ENCODE assay signal across 17 cellular contexts in the genomic region with DNA sequence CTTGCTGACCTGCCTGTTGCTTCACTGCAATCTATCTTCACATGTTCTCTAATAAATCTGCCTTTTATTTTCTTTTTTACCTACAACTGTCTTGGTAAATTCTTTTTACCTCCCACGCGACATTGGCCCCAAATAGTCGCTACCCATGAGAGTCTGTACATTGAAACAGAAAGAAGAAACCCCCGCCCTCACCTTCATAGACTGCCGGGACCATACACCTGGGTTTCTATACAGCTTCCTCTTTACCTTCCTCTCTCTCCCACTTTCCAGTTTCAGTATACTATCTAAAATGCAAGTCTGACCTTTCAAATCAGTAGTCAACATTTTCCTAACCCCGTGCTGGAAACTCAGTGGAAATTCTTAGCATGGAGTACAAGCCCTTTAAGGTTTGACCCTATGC. TPM values are rescaled to one million over a fixed set of nuclear protein-coding genes. Genes with fewer than 3 reads are reported as not detected.
DNase-seq lines count a peak whose midpoint lies in the region; ATAC-seq lines count a peak whose summit lies in the region.
"Had no signal": no experiment of that assay in that cellular context is flagged by ENCODE, and none has a peak within 500 bp of the region (broad histone marks: within the 10 kb centered on the region; RNA-seq: fewer than 3 reads in every experiment).

No MANE protein-coding gene starts in this region.

- DNase-seq in activated naive CD8-positive, alpha-beta T cell treated with anti-CD3 and anti-CD28 coated beads, Interleukin-2, amount 50 U/mL, for 24 hours: no peak
- no peak for DNase-seq in activated naive CD8-positive, alpha-beta T cell treated with anti-CD3 and anti-CD28 coated beads for 36 hours
- DNase-seq in C1 segment of cervical spinal cord (lab: John Stamatoyannopoulos, UW) (no peak), SJCRH30 (no peak), D341Med (ENCODE audit: low spot score) (no peak)
- DNase-seq in activated CD4-positive, alpha-beta T cell treated with anti-CD3 and anti-CD28 coated beads for 48 hours: no peak
- DNase-seq: activated CD8-positive, alpha-beta memory T cell treated with anti-CD3 and anti-CD28 coated beads, Interleukin-2, amount 50 U/mL, for 48 hours; cerebellar nuclear complex; hypothalamus; lower lobe of right lung; NCI-H2081 treated with DMSO at 0.1 percent for 48 hours had no signal

- no peaks in the 10 kb centered on the region for H3K9me3 ChIP-seq in SJCRH30 (replicated peaks)
- H3K9me3 ChIP-seq: lower lobe of right lung had no signal

- peaks cover 29% of the 10 kb centered on the region for H3K27me3 Mint-ChIP-seq in activated naive CD8-positive, alpha-beta T cell treated with anti-CD3 and anti-CD28 coated beads, Interleukin-2, amount 50 U/mL, for 24 hours
- peaks cover 36% of the 10 kb centered on the region for H3K27me3 Mint-ChIP-seq in activated naive CD8-positive, alpha-beta T cell treated with anti-CD3 and anti-CD28 coated beads for 36 hours

- H3K27ac Mint-ChIP-seq in activated naive CD8-positive, alpha-beta T cell treated with anti-CD3 and anti-CD28 coated beads, Interleukin-2, amount 50 U/mL, for 24 hours: no peak overlapping the region
- H3K27ac Mint-ChIP-seq in activated naive CD8-positive, alpha-beta T cell treated with anti-CD3 and anti-CD28 coated beads for 36 hours: no peak overlapping the region

- peak; percentile 26 for ATAC-seq in activated naive CD8-positive, alpha-beta T cell treated with anti-CD3 and anti-CD28 coated beads, Interleukin-2, amount 50 U/mL, for 24 hours
- ATAC-seq in HG02571 (IDR thresholded peaks at IDR 0.05; ENCODE audit: unreplicated experiment): peak; percentile 56
- ATAC-seq in HG03342 (IDR thresholded peaks at IDR 0.05; ENCODE audit: unreplicated experiment): peak; percentile 57
- ATAC-seq: lower lobe of right lung had no signal

- H3K4me1 Mint-ChIP-seq in activated naive CD8-positive, alpha-beta T cell treated with anti-CD3 and anti-CD28 coated beads, Interleukin-2, amount 50 U/mL, for 24 hours: peaks cover 17% of the 10 kb centered on the region
- H3K4me1 Mint-ChIP-seq in activated naive CD8-positive, alpha-beta T cell treated with anti-CD3 and anti-CD28 coated beads for 36 hours: peaks cover 13% of the 10 kb centered on the region

- no peaks in the 10 kb centered on the region for H3K36me3 Mint-ChIP-seq in activated naive CD8-positive, alpha-beta T cell treated with anti-CD3 and anti-CD28 coated beads, Interleukin-2, amount 50 U/mL, for 24 hours (ENCODE audit: low read depth)
- H3K36me3 Mint-ChIP-seq in activated naive CD8-positive, alpha-beta T cell treated with anti-CD3 and anti-CD28 coated beads for 36 hours: peaks cover 8% of the 10 kb centered on the region

- no peaks in the 10 kb centered on the region for H3K36me3 ChIP-seq in SJCRH30
- H3K36me3 ChIP-seq: lower lobe of right lung had no signal

- peaks cover 8% of the 10 kb centered on the region for H3K4me1 ChIP-seq in SJCRH30

- H3K4me3 ChIP-seq in SJCRH30: no peak overlapping the region
- H3K4me3 ChIP-seq: lower lobe of right lung, skin epidermis had no signal

- no peaks in the 10 kb centered on the region for H3K9me3 Mint-ChIP-seq in activated naive CD8-positive, alpha-beta T cell treated with anti-CD3 and anti-CD28 coated beads, Interleukin-2, amount 50 U/mL, for 24 hours
- H3K9me3 Mint-ChIP-seq in activated naive CD8-positive, alpha-beta T cell treated with anti-CD3 and anti-CD28 coated beads for 36 hours: peaks cover 2% of the 10 kb centered on the region

- H3K27me3 ChIP-seq in SJCRH30: no peaks in the 10 kb centered on the region

- H3K27ac ChIP-seq in SJCRH30: no peak overlapping the region
- H3K27ac ChIP-seq: 22Rv1, epithelial cell of prostate, lower lobe of right lung, skin epidermis, VCaP had no signal

- no peak overlapping the region for H3K4me3 Mint-ChIP-seq in activated naive CD8-positive, alpha-beta T cell treated with anti-CD3 and anti-CD28 coated beads, Interleukin-2, amount 50 U/mL, for 24 hours
- no peak overlapping the region for H3K4me3 Mint-ChIP-seq in activated naive CD8-positive, alpha-beta T cell treated with anti-CD3 and anti-CD28 coated beads for 36 hours

RNA-seq across cellular contexts. Expression of a gene that starts 4.8 kb away (rescaled TPM):
- under 1 TPM; 0.62 to 0.72 TPM for total RNA-seq in activated naive CD8-positive, alpha-beta T cell treated with anti-CD3 and anti-CD28 coated beads for 36 hours
- total RNA-seq in SJCRH30 (2014; rRNA removed; shearing (Covaris generic)): 15.9 and 17.2 TPM in 2 replicates
